In genomic region chr1:192158181-192158580, GRCh38 we compare ENCODE assay signal across 8 cellular contexts. TPM values are rescaled to one million over a fixed set of nuclear protein-coding genes. Genes with fewer than 3 reads are reported as not detected.
DNase-seq lines count a peak whose midpoint lies in the region; ATAC-seq and TF ChIP-seq lines count a peak whose summit lies in the region.

A gene with protein sequence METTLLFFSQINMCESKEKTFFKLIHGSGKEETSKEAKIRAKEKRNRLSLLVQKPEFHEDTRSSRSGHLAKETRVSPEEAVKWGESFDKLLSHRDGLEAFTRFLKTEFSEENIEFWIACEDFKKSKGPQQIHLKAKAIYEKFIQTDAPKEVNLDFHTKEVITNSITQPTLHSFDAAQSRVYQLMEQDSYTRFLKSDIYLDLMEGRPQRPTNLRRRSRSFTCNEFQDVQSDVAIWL (plus strand): TSS chr1:192158462. CDS start chr1:192158638, 176 bp downstream.

- H3K4me1 Mint-ChIP-seq in neural crest cell: no peaks in the 10 kb centered on the region

- no peak for TF ChIP-seq CTCF in neural crest cell (conservative IDR thresholded peaks at IDR 0.05)

- H3K4me3 Mint-ChIP-seq in neural crest cell: no peak within 1 kb of the TSS

- no peaks in the 10 kb centered on the region for H3K27me3 Mint-ChIP-seq in neural crest cell (ENCODE audit: low read depth)

- ATAC-seq in GM18870 (IDR thresholded peaks at IDR 0.05; ENCODE audit: unreplicated experiment) (peak; percentile 84), HG02973 (IDR thresholded peaks at IDR 0.05; ENCODE audit: unreplicated experiment) (peak; percentile 89)

- H3K9me3 Mint-ChIP-seq in neural crest cell: no peaks in the 10 kb centered on the region

- no peaks in the 10 kb centered on the region for H3K36me3 Mint-ChIP-seq in neural crest cell (ENCODE audit: low read depth)

- DNase-seq in SIG-M5 treated with dmso at 0.1 percent for 504 hours (lab: John Stamatoyannopoulos, UW; ENCODE audit: unreplicated experiment) (peak; percentile 97), neural crest cell (ENCODE audit: low read depth, low spot score) (no peak), NCI-H2171 treated with DMSO at 0.1 percent for 48 hours (lab: John Stamatoyannopoulos, UW) (no peak), NCI-H2227 (lab: John Stamatoyannopoulos, UW; ENCODE audit: unreplicated experiment) (no peak), cerebellar cortex (ENCODE audit: low spot score) (no peak)
- no peak for DNase-seq in stimulated activated CD4-positive, alpha-beta T cell treated with anti-CD3 and anti-CD28 coated beads, Interleukin-12 subunit alpha, Interleukin-12 subunit beta, amount 100 ng/mL, for 4 hours

- peak within 1 kb of the TSS; percentile 22 for H3K27ac Mint-ChIP-seq in neural crest cell (ENCODE audit: unreplicated experiment)

RNA-seq across cellular contexts. Expression of the gene that starts here (rescaled TPM):
- not detected in 2 replicates for total RNA-seq in neural crest cell
